7 cellular contexts compared by ENCODE assay signal in genomic region chr2:190578158-190579057, GRCh38. TPM values are rescaled to one million over a fixed set of nuclear protein-coding genes. Genes with fewer than 3 reads are reported as not detected.
DNase-seq lines count a peak whose midpoint lies in the region; ATAC-seq and TF ChIP-seq lines count a peak whose summit lies in the region.

No MANE protein-coding gene starts in this region.

- no peak overlapping the region for H2BK12ac ChIP-seq in trophoblast cell (ENCODE audit: low read length)

- H3K9ac ChIP-seq in duodenal mucosa (ENCODE audit: low read depth in 1 of 2, low read length in 2 of 2): no peak overlapping the region
- H3K9ac ChIP-seq in trophoblast cell (ENCODE audit: low read length): no peak overlapping the region

- no peaks in the 10 kb centered on the region for H3K27me3 Mint-ChIP-seq in neural crest cell (ENCODE audit: low read depth)

- peak; percentile 65 for ATAC-seq in GM21526 (IDR thresholded peaks at IDR 0.05; ENCODE audit: low FRiP score, unreplicated experiment)
- no peak for ATAC-seq in HG02973 (IDR thresholded peaks at IDR 0.05; ENCODE audit: unreplicated experiment)

- H3K27me3 ChIP-seq in duodenal mucosa (ENCODE audit: control insufficient read depth in 1 of 2, insufficient read depth in 2 of 2, low read length in 2 of 2) (no peaks in the 10 kb centered on the region), trophoblast cell (ENCODE audit: insufficient read depth, low read length) (no peaks in the 10 kb centered on the region)

- H3K36me3 ChIP-seq in duodenal mucosa (ENCODE audit: control insufficient read depth in 1 of 2, insufficient read depth in 2 of 2, low read length in 2 of 2): no peaks in the 10 kb centered on the region
- H3K36me3 ChIP-seq in trophoblast cell (ENCODE audit: control insufficient read depth in 1 of 2, insufficient read depth in 2 of 2, low read length in 2 of 2): no peaks in the 10 kb centered on the region

- H3K4ac ChIP-seq in trophoblast cell (ENCODE audit: low read depth, low read length): no peak overlapping the region

- H4K91ac ChIP-seq in trophoblast cell (ENCODE audit: low read depth, low read length): no peak overlapping the region

- H2AFZ ChIP-seq in trophoblast cell (ENCODE audit: insufficient read depth, low read length, poor library complexity): no peak overlapping the region

- H3K36me3 Mint-ChIP-seq in neural crest cell (ENCODE audit: low read depth): no peaks in the 10 kb centered on the region

- DNase-seq in NCI-H2227 treated with DMSO at 0.1 percent for 48 hours (lab: John Stamatoyannopoulos, UW) (peak; percentile 57), neural crest cell (ENCODE audit: low read depth, low spot score) (no peak), trophoblast cell (no peak), glomerular visceral epithelial cell (ENCODE audit: extremely low spot score) (no peak)

- H3K4me1 Mint-ChIP-seq in neural crest cell: peaks cover 32% of the 10 kb centered on the region

- H3K27ac ChIP-seq in duodenal mucosa (ENCODE audit: low read depth, low read length) (peak overlapping the region; percentile 58), trophoblast cell (ENCODE audit: low read depth, low read length) (no peak overlapping the region)

- H3K4me1 ChIP-seq in duodenal mucosa (ENCODE audit: control insufficient read depth in 1 of 2, insufficient read depth in 2 of 2, low read length in 2 of 2): peaks cover 19 to 33% of the 10 kb centered on the region in 2 donors
- H3K4me1 ChIP-seq in trophoblast cell (ENCODE audit: control insufficient read depth in 1 of 2, insufficient read depth in 2 of 2, low read length in 2 of 2): no peaks in the 10 kb centered on the region

- no peak overlapping the region for H4K8ac ChIP-seq in trophoblast cell (ENCODE audit: low read depth, low read length)

- H3K27ac Mint-ChIP-seq in neural crest cell (ENCODE audit: unreplicated experiment): peak overlapping the region; percentile 90

- H3K79me1 ChIP-seq in trophoblast cell (ENCODE audit: low read length): no peaks in the 10 kb centered on the region

- no peak overlapping the region for H3K4me3 Mint-ChIP-seq in neural crest cell

- no peak overlapping the region for H4K12ac ChIP-seq in trophoblast cell (ENCODE audit: low read depth, low read length)

- no peak overlapping the region for H3K23ac ChIP-seq in trophoblast cell (ENCODE audit: low read length)

- H3K9me3 ChIP-seq in duodenal mucosa (ENCODE audit: control insufficient read depth in 1 of 2, low read length in 2 of 2) (no peaks in the 10 kb centered on the region), trophoblast cell (ENCODE audit: insufficient read depth, low read depth, low read length) (peaks cover 2% of the 10 kb centered on the region)

- 100% methylated on average over 2 of the region's 6 CpGs for WGBS in trophoblast cell (ENCODE audit: extremely low coverage, insufficient coverage, insufficient read length)

- H2BK120ac ChIP-seq in trophoblast cell (ENCODE audit: insufficient read depth, low read length, poor library complexity): no peak overlapping the region

- H3K79me2 ChIP-seq in trophoblast cell (ENCODE audit: control insufficient read depth, insufficient read depth, low read length, poor library complexity): no peaks in the 10 kb centered on the region

- H3K4me3 ChIP-seq in duodenal mucosa (ENCODE audit: low read depth in 1 of 2, low read length in 2 of 2): peak overlapping the region in 1 of 2 donors; percentile 31
- no peak overlapping the region for H3K4me3 ChIP-seq in trophoblast cell (ENCODE audit: low read depth, low read length)

- H3K4me2 ChIP-seq in trophoblast cell (ENCODE audit: low read length): no peak overlapping the region

- no peak overlapping the region for H2BK5ac ChIP-seq in trophoblast cell (ENCODE audit: low read depth, low read length, poor library complexity)

- H3K18ac ChIP-seq in trophoblast cell (ENCODE audit: low read length): no peak overlapping the region

- TF ChIP-seq CTCF in neural crest cell (conservative IDR thresholded peaks at IDR 0.05): no peak

- no peak overlapping the region for H2AK5ac ChIP-seq in trophoblast cell (ENCODE audit: low read length)

- H3K9me3 Mint-ChIP-seq in neural crest cell: no peaks in the 10 kb centered on the region

- H3K14ac ChIP-seq in trophoblast cell (ENCODE audit: low read length): no peak overlapping the region

RNA-seq across cellular contexts. Expression of gene NEMP2, which starts 43.9 kb away (rescaled TPM):
- total RNA-seq in neural crest cell: 7.6 and 9.8 TPM in 2 replicates
- 2.7 and 3.3 TPM in 2 replicates for polyA plus RNA-seq in trophoblast cell (2013)
